8 cellular contexts compared by ENCODE assay signal in genomic region chr17:45298546-45299285, GRCh38. TPM values are rescaled to one million over a fixed set of nuclear protein-coding genes. Genes with fewer than 3 reads are reported as not detected.
DNase-seq lines count a peak whose midpoint lies in the region; ATAC-seq and TF ChIP-seq lines count a peak whose summit lies in the region.

No MANE protein-coding gene starts in this region.

- H4K20me1 ChIP-seq in Karpas-422 (ENCODE audit: insufficient read depth, low read depth, low read length) = no peaks in the 10 kb centered on the region
- peaks cover 62% of the 10 kb centered on the region for H4K20me1 ChIP-seq in osteoblast (ENCODE audit: insufficient read depth, low read length)

- H3K9me3 Mint-ChIP-seq in Calu3 (ENCODE audit: low read depth, unreplicated experiment) = no peaks in the 10 kb centered on the region

- H3K79me2 ChIP-seq in Karpas-422 (ENCODE audit: low read length) (peaks cover 92% of the 10 kb centered on the region), osteoblast (ENCODE audit: insufficient read depth, low read length) (peaks cover 78% of the 10 kb centered on the region)

- WGBS in body of pancreas, 2 donors = 89 to 90% methylated on average over 8 of the region's 8 CpGs

- H3K27me3 ChIP-seq in Karpas-422 (ENCODE audit: low read length) (no peaks in the 10 kb centered on the region), body of pancreas (no peaks in the 10 kb centered on the region), osteoblast (ENCODE audit: insufficient read depth, low read length) (no peaks in the 10 kb centered on the region), MG63 (no peaks in the 10 kb centered on the region), HAP-1 (ENCODE audit: low read depth) (no peaks in the 10 kb centered on the region)

- TF ChIP-seq POLR2A in body of pancreas (IDR thresholded peaks at IDR 0.05) = no peak

- H3K4me3 ChIP-seq in Karpas-422 (ENCODE audit: low read length) (peak overlapping the region; percentile 45; the same call in 1 of the 2 replicates), body of pancreas (no peak overlapping the region), osteoblast (ENCODE audit: insufficient read depth, low read length) (no peak overlapping the region), MG63 (no peak overlapping the region), HAP-1 (no peak overlapping the region)

- H3K36me3 Mint-ChIP-seq in Calu3 (ENCODE audit: insufficient read depth, unreplicated experiment) = peaks cover 36% of the 10 kb centered on the region

- CTCF ChIA-PET in Calu3 (lab: Charles Lee) = interaction anchor here (0.6 to 1.0 kb wide), 3 partner anchors 22 to 674 kb away, joined by 3 to 4 read pairs (median 3); no protein-coding TSS in a partner anchor

- no peak for DNase-seq in Calu3
- DNase-seq in Karpas-422 = peak; percentile 80
- no peak for DNase-seq in body of pancreas
- peak; percentile 42 for DNase-seq in osteoblast (ENCODE audit: insufficient read length, low spot score, missing footprints)
- DNase-seq in MG63 = no peak
- DNase-seq in HAP-1 (ENCODE audit: low spot score in 2 of 2) = no peak
- DNase-seq in NCI-H2081 (lab: John Stamatoyannopoulos, UW) = no peak
- no peak for DNase-seq in H4 (ENCODE audit: low spot score)

- TF ChIP-seq CTCF in Calu3 (IDR thresholded peaks at IDR 0.05; ENCODE audit: unreplicated experiment) = no peak
- no peak for TF ChIP-seq CTCF in body of pancreas (IDR thresholded peaks at IDR 0.05)
- no peak for TF ChIP-seq CTCF in osteoblast (IDR thresholded peaks at IDR 0.05; ENCODE audit: extremely low read depth, low read depth, low read length)

- no TSS peak for BruUV-seq in Calu3 (replicated peaks; lab: Mats Ljungman, UMichigan)

- H3K27me3 Mint-ChIP-seq in Calu3 (ENCODE audit: unreplicated experiment) = no peaks in the 10 kb centered on the region

- intact Hi-C loops in Calu3 (cut with micrococcal nuclease; ENCODE audit: unreplicated experiment) (no loop called here), body of pancreas (cut with DNase I) (no loop called here)

- H3K4me1 Mint-ChIP-seq in Calu3 (ENCODE audit: low read depth, unreplicated experiment) = peaks cover 75% of the 10 kb centered on the region

- no peak for ATAC-seq in body of pancreas

- peak overlapping the region; percentile 96 for H3K27ac ChIP-seq in Karpas-422 (ENCODE audit: low read length)
- peak overlapping the region in 3 of 4 donors; percentile 52 to 70 (median 56) for H3K27ac ChIP-seq in body of pancreas
- H3K27ac ChIP-seq in osteoblast (ENCODE audit: low read depth, low read length) = peak overlapping the region; percentile 56

- H3K4me1 ChIP-seq in Karpas-422 (ENCODE audit: low read length) = peaks cover 99% of the 10 kb centered on the region
- H3K4me1 ChIP-seq in body of pancreas = peaks cover 73% of the 10 kb centered on the region
- peaks cover 50% of the 10 kb centered on the region for H3K4me1 ChIP-seq in osteoblast (ENCODE audit: insufficient read depth, low read length)
- H3K4me1 ChIP-seq in HAP-1 = no peaks in the 10 kb centered on the region

- H3K27ac Mint-ChIP-seq in Calu3 (ENCODE audit: unreplicated experiment) = peak overlapping the region; percentile 14

- no peaks in the 10 kb centered on the region for H3K9me2 ChIP-seq in Karpas-422 (replicated peaks; ENCODE audit: insufficient read depth, low read length)

- in situ Hi-C loops in HAP-1 (cut with MboI; ENCODE audit: low sequenced_read_pairs) = no loop called here

- peak overlapping the region; percentile 66 for H3K4me2 ChIP-seq in Karpas-422 (ENCODE audit: low read depth, low read length, poor library complexity, severe bottlenecking)
- no peak overlapping the region for H3K4me2 ChIP-seq in osteoblast (ENCODE audit: insufficient read depth, low read length)

- H3K9me3 ChIP-seq in Karpas-422 (ENCODE audit: low read length) = no peaks in the 10 kb centered on the region
- H3K9me3 ChIP-seq in body of pancreas = no peaks in the 10 kb centered on the region
- no peaks in the 10 kb centered on the region for H3K9me3 ChIP-seq in osteoblast (ENCODE audit: low read depth, low read length)
- H3K9me3 ChIP-seq in MG63 = no peaks in the 10 kb centered on the region
- no peaks in the 10 kb centered on the region for H3K9me3 ChIP-seq in HAP-1

- H3K4me3 Mint-ChIP-seq in Calu3 (ENCODE audit: low read depth, unreplicated experiment) = no peak overlapping the region

- H2AFZ ChIP-seq in Karpas-422 (ENCODE audit: low read length) (no peak overlapping the region), osteoblast (ENCODE audit: low read length) (no peak overlapping the region)

- peaks cover 9% of the 10 kb centered on the region for H3K36me3 ChIP-seq in Karpas-422 (ENCODE audit: insufficient read depth, low read length)
- H3K36me3 ChIP-seq in body of pancreas (replicated peaks in 1 of 2; ENCODE audit: insufficient read depth in 1 of 2, low read depth in 2 of 2) = no peaks in the 10 kb centered on the region
- H3K36me3 ChIP-seq in osteoblast (ENCODE audit: insufficient read depth, low read length) = peaks cover 9% of the 10 kb centered on the region
- peaks cover 69% of the 10 kb centered on the region for H3K36me3 ChIP-seq in MG63
- no peaks in the 10 kb centered on the region for H3K36me3 ChIP-seq in HAP-1 (replicated peaks)

- H3K9ac ChIP-seq in Karpas-422 (ENCODE audit: low read length) = peak overlapping the region; percentile 60

RNA-seq across cellular contexts. Expression of gene MAP3K14, which starts 18.1 kb away (rescaled TPM):
- total RNA-seq in Calu3 (2022) (26.7 and 33.2 TPM in 2 replicates), body of pancreas (1 to 10 TPM; 6.5 to 9.9 TPM), osteoblast (2.7 and 3.6 TPM in 2 replicates)
- 7.6 and 12.0 TPM in 2 replicates for total RNA-seq in Karpas-422 (2014; rRNA removed; shearing (Covaris generic); ENCODE audit: low replicate concordance)
- total RNA-seq in MG63 (2014; rRNA removed; shearing (Covaris generic); ENCODE audit: low replicate concordance) = 13.4 and 18.7 TPM in 2 replicates
- 4.3 and 4.6 TPM in 2 replicates for total RNA-seq in H4 (2014; rRNA removed; shearing (Covaris generic))

RNA-seq across cellular contexts. Expression of gene SPATA32, which starts 36.8 kb away (rescaled TPM):
- total RNA-seq in Calu3 (2022) = 0.85 and 0.88 TPM in 2 replicates
- total RNA-seq in Karpas-422 (2014; rRNA removed; shearing (Covaris generic); ENCODE audit: low replicate concordance) = not detected in 2 replicates
- 1 to 10 TPM in 1 of 2 donors, not detected in 1; 1.0 TPM for total RNA-seq in body of pancreas
- not detected in 2 replicates for total RNA-seq in osteoblast
- not detected in 2 replicates for total RNA-seq in MG63 (2014; rRNA removed; shearing (Covaris generic); ENCODE audit: low replicate concordance)
- 0.21 TPM in 1 of 2 replicates, not detected in the other for total RNA-seq in H4 (2014; rRNA removed; shearing (Covaris generic))

Comparison
In these comparisons a context has a peak if more than half of its experiments do, and no peak if none do; other contexts are left out.
1. DNase-seq: peak in Karpas-422 (single experiment) and osteoblast (single experiment); none in Calu3 (single experiment), body of pancreas (0 of 4), MG63 (single experiment), HAP-1 (0 of 2), NCI-H2081 (0 of 2) and H4 (single experiment).
2. Peak in every context shown above with its lines, with median percentiles within 50 percentile points of each other: H3K27ac ChIP-seq.